Comparison of ENCODE assay signal across 12 cellular contexts in the genomic region with DNA sequence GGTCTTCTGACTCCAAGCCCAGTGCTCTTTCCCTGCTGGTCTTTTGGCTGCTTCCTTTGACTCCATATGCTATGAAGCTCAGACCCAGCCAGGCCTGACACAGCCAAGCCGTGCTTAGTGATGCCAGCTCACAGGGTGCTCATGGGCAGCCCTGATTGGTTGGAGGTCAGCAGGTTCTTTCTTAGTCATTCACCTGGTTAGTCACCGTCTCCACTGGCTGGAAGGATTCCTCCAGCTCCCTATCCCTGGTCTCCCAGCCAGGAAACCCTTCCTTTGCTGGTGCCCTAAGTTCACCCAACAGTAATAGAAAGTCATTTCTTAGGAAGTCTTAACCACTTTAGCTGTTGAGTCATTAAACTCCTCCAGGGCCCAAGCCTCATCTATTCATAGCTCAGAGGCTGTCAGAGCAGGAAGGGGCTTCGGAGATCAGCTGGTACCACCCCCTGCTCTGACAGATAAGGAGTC. TPM values are rescaled to one million over a fixed set of nuclear protein-coding genes. Genes with fewer than 3 reads are reported as not detected.
DNase-seq lines count a peak whose midpoint lies in the region; ATAC-seq and TF ChIP-seq lines count a peak whose summit lies in the region.
"Had no signal": no experiment of that assay in that cellular context is flagged by ENCODE, and none has a peak within 500 bp of the region (broad histone marks: within the 10 kb centered on the region; RNA-seq: fewer than 3 reads in every experiment).

No MANE protein-coding gene starts in this region.

- peaks cover 6 to 19% of the 10 kb centered on the region in 2 experiments for H3K4me1 ChIP-seq in HCT116 (ENCODE audit: control insufficient read depth in 1 of 2, insufficient read depth in 2 of 2, low read length in 2 of 2)

- H3K4me3 Mint-ChIP-seq in activated T-helper 17 cell treated with anti-CD3 and anti-CD28 coated beads, Interleukin-2, amount 50 U/mL, for 72 hours = no peak overlapping the region
- no peak overlapping the region for H3K4me3 Mint-ChIP-seq in activated T-helper 2 cell treated with anti-CD3 and anti-CD28 coated beads, Interferon-gamma antibody, Interleukin-2, Interleukin-4, amounts not matched to agents 10 μg/mL and 5 μg/mL and 100 μg/mL, durations not matched to agents 14 hours and 24 hours and 36 hours (ENCODE audit: low read depth)
- H3K4me3 Mint-ChIP-seq: type B pancreatic cell had no signal

- H3K9me3 Mint-ChIP-seq in activated T-helper 17 cell treated with anti-CD3 and anti-CD28 coated beads, Interleukin-2, amount 50 U/mL, for 72 hours = no peaks in the 10 kb centered on the region
- H3K9me3 Mint-ChIP-seq in activated T-helper 2 cell treated with anti-CD3 and anti-CD28 coated beads, Interferon-gamma antibody, Interleukin-2, Interleukin-4, amounts not matched to agents 10 μg/mL and 5 μg/mL and 100 μg/mL, durations not matched to agents 14 hours and 24 hours and 36 hours = no peaks in the 10 kb centered on the region
- H3K9me3 Mint-ChIP-seq: type B pancreatic cell had no signal

- no peak for TF ChIP-seq CTCF in HCT116 (IDR thresholded peaks at IDR 0.05 in 2 of 3, conservative IDR thresholded peaks at IDR 0.05 in 1 of 3; ENCODE audit: borderline replicate concordance in 1 of 3, insufficient read depth in 1 of 3, low read depth in 2 of 3, low read length in 2 of 3)

- H3K79me2 ChIP-seq in HCT116 (ENCODE audit: insufficient read depth, low read length) = no peaks in the 10 kb centered on the region

- H3K4me2 ChIP-seq in HCT116 (ENCODE audit: low read length) = peak overlapping the region; percentile 62

- no peaks in the 10 kb centered on the region for H3K27me3 ChIP-seq in HCT116 (ENCODE audit: insufficient read depth, low read length)

- H3K9ac ChIP-seq in HCT116 (ENCODE audit: low read length) = peak overlapping the region; percentile 21; the same call in 1 of the 2 replicates

- peak; percentile 84 for DNase-seq in AG08396 (ENCODE audit: low spot score)
- DNase-seq in HCT116 (ENCODE audit: low read depth, low spot score) = peak; percentile 88
- DNase-seq in iPS-NIHi7 (ENCODE audit: extremely low spot score) = peak; percentile 49
- DNase-seq in NCI-H2029 (lab: John Stamatoyannopoulos, UW) = no peak
- no peak for DNase-seq in activated T-helper 2 cell treated with anti-CD3 and anti-CD28 coated beads, Interferon-gamma antibody, Interleukin-2, Interleukin-4, amounts not matched to agents 10 μg/mL and 5 μg/mL and 100 μg/mL, durations not matched to agents 14 hours and 24 hours and 36 hours (ENCODE audit: low spot score)
- DNase-seq in SIG-M5 (lab: John Stamatoyannopoulos, UW) = no peak
- DNase-seq: NCI-H1694 treated with DMSO at 0.1 percent for 48 hours had no signal

- H4K20me1 ChIP-seq in HCT116 (ENCODE audit: insufficient read depth) = no peaks in the 10 kb centered on the region

- POLR2A ChIA-PET in HCT116 (lab: Charles Lee) = interaction anchor here (0.9 to 1.4 kb wide), 4 partner anchors 9 to 24 kb away, joined by 3 to 9 read pairs (median 4); no protein-coding TSS in a partner anchor

- peaks cover 61% of the 10 kb centered on the region for H3K27me3 Mint-ChIP-seq in activated T-helper 17 cell treated with anti-CD3 and anti-CD28 coated beads, Interleukin-2, amount 50 U/mL, for 72 hours
- peaks cover 25% of the 10 kb centered on the region for H3K27me3 Mint-ChIP-seq in activated T-helper 2 cell treated with anti-CD3 and anti-CD28 coated beads, Interferon-gamma antibody, Interleukin-2, Interleukin-4, amounts not matched to agents 10 μg/mL and 5 μg/mL and 100 μg/mL, durations not matched to agents 14 hours and 24 hours and 36 hours (ENCODE audit: low read depth)

- H3K27ac Mint-ChIP-seq in activated T-helper 17 cell treated with anti-CD3 and anti-CD28 coated beads, Interleukin-2, amount 50 U/mL, for 72 hours = no peak overlapping the region
- no peak overlapping the region for H3K27ac Mint-ChIP-seq in activated T-helper 2 cell treated with anti-CD3 and anti-CD28 coated beads, Interferon-gamma antibody, Interleukin-2, Interleukin-4, amounts not matched to agents 10 μg/mL and 5 μg/mL and 100 μg/mL, durations not matched to agents 14 hours and 24 hours and 36 hours
- H3K27ac Mint-ChIP-seq: type B pancreatic cell had no signal

- H3K36me3 Mint-ChIP-seq in activated T-helper 17 cell treated with anti-CD3 and anti-CD28 coated beads, Interleukin-2, amount 50 U/mL, for 72 hours (ENCODE audit: low read depth) = no peaks in the 10 kb centered on the region
- H3K36me3 Mint-ChIP-seq in activated T-helper 2 cell treated with anti-CD3 and anti-CD28 coated beads, Interferon-gamma antibody, Interleukin-2, Interleukin-4, amounts not matched to agents 10 μg/mL and 5 μg/mL and 100 μg/mL, durations not matched to agents 14 hours and 24 hours and 36 hours (ENCODE audit: low read depth) = no peaks in the 10 kb centered on the region
- H3K36me3 Mint-ChIP-seq: type B pancreatic cell had no signal

- no peaks in the 10 kb centered on the region for H3K36me3 ChIP-seq in HCT116 (ENCODE audit: control insufficient read depth in 1 of 2, insufficient read depth in 2 of 2, low read length in 2 of 2)

- no peak; the same call in 1 of the 2 replicates for TF ChIP-seq RAD21 in HCT116 (IDR thresholded peaks at IDR 0.05; ENCODE audit: low read depth)

- no peak for TF ChIP-seq POLR2A in HCT116 (IDR thresholded peaks at IDR 0.05; ENCODE audit: borderline replicate concordance, extremely low read depth, insufficient read depth, insufficient read length)

- H3K4me3 ChIP-seq in HCT116 (replicated peaks in 1 of 2; ENCODE audit: low read depth in 1 of 2, low read length in 2 of 2) = peak overlapping the region in 1 of 2 experiments; percentile 9; a peak in 1 of 4 replicates
- H3K4me3 ChIP-seq: SK-N-MC had no signal

- ATAC-seq in HCT116 (peak; percentile 100), GM19467 (IDR thresholded peaks at IDR 0.05; ENCODE audit: unreplicated experiment) (no peak)
- ATAC-seq in activated T-helper 17 cell treated with anti-CD3 and anti-CD28 coated beads, Interleukin-2, amount 50 U/mL, for 72 hours (replicated peaks) = peak; percentile 71

- RAD21 ChIA-PET in HCT116 (lab: Charles Lee; ENCODE audit: low non-redundant PET in 1 of 2, low total read pairs in 2 of 2, uncharacterized antibody in 2 of 2, unreplicated experiment in 2 of 2) = no interaction called here

- CTCF ChIA-PET in HCT116 (lab: Charles Lee) = interaction anchor here (1.0 kb wide), 1 partner anchor 25 kb away, joined by 3 read pairs; no protein-coding TSS in a partner anchor

- no TSS peak for BruUV-seq in HCT116 (replicated peaks; lab: Mats Ljungman, UMichigan)

- no peaks in the 10 kb centered on the region for H3K9me3 ChIP-seq in HCT116 (ENCODE audit: control insufficient read depth in 1 of 2, insufficient read depth in 1 of 2, low read depth in 1 of 2, low read length in 2 of 2)

- peak overlapping the region; percentile 50 for H3K27ac ChIP-seq in HCT116 (ENCODE audit: low read depth, low read length)
- H3K27ac ChIP-seq: SK-N-MC had no signal

- H2AFZ ChIP-seq in HCT116 (ENCODE audit: low read depth, low read length, poor library complexity, severe bottlenecking) = peak overlapping the region; percentile 72

- H3K4me1 Mint-ChIP-seq in activated T-helper 17 cell treated with anti-CD3 and anti-CD28 coated beads, Interleukin-2, amount 50 U/mL, for 72 hours = no peaks in the 10 kb centered on the region
- no peaks in the 10 kb centered on the region for H3K4me1 Mint-ChIP-seq in activated T-helper 2 cell treated with anti-CD3 and anti-CD28 coated beads, Interferon-gamma antibody, Interleukin-2, Interleukin-4, amounts not matched to agents 10 μg/mL and 5 μg/mL and 100 μg/mL, durations not matched to agents 14 hours and 24 hours and 36 hours (ENCODE audit: low read depth)

- H3K9me2 ChIP-seq in HCT116 (ENCODE audit: insufficient read depth) = no peaks in the 10 kb centered on the region

- intact Hi-C loops in HCT116 (cut with micrococcal nuclease) = no loop called here
- intact Hi-C loops in activated T-helper 2 cell treated with anti-CD3 and anti-CD28 coated beads, Interferon-gamma antibody, Interleukin-2, Interleukin-4, amounts not matched to agents 10 μg/mL and 5 μg/mL and 100 μg/mL, durations not matched to agents 14 hours and 24 hours and 36 hours (cut with micrococcal nuclease) = no loop called here

TF ChIP-seq in HCT116, 20 proteins besides CTCF, POLR2A, EP300 and RAD21 (continues in another document):
- TF ChIP-seq EZH2 (IDR thresholded peaks at IDR 0.05) (no peak), CBX3 (IDR thresholded peaks at IDR 0.05; ENCODE audit: low read depth) (0 out of 2 replicates have a peak, but pooled peaks have one; percentile 39), POLR2AphosphoS5 (IDR thresholded peaks at IDR 0.05; ENCODE audit: low read depth, low read length) (peak; percentile 74), SIN3A (IDR thresholded peaks at IDR 0.05; ENCODE audit: low read depth) (no peak), YY1 (IDR thresholded peaks at IDR 0.05; ENCODE audit: extremely low read depth, insufficient replicate concordance, low read depth, low read length) (no peak), EZH2phosphoT487 (IDR thresholded peaks at IDR 0.05; ENCODE audit: borderline replicate concordance) (no peak)

RNA-seq across cellular contexts. Expression of a gene that starts 3.9 kb away (rescaled TPM):
- 0.71 TPM for total RNA-seq in HCT116 (2021; ENCODE audit: unreplicated experiment)
- polyA plus RNA-seq in HCT116 (2012) = 0.31 and 0.65 TPM in 2 replicates
- total RNA-seq in activated T-helper 17 cell treated with anti-CD3 and anti-CD28 coated beads, Interleukin-2, amount 50 U/mL, for 72 hours = not detected
- not detected in 2 replicates for total RNA-seq in activated T-helper 2 cell treated with anti-CD3 and anti-CD28 coated beads, Interferon-gamma antibody, Interleukin-2, Interleukin-4, amounts not matched to agents 10 μg/mL and 5 μg/mL and 100 μg/mL, durations not matched to agents 14 hours and 24 hours and 36 hours
- total RNA-seq: lung microvascular endothelial cell had no signal

RNA-seq across cellular contexts. Expression of a gene that starts 55.2 kb away (rescaled TPM):
- not detected for total RNA-seq in HCT116 (2021; ENCODE audit: unreplicated experiment)
- 0.36 TPM in 1 of 2 replicates, not detected in the other for polyA plus RNA-seq in HCT116 (2012)
- not detected for total RNA-seq in activated T-helper 17 cell treated with anti-CD3 and anti-CD28 coated beads, Interleukin-2, amount 50 U/mL, for 72 hours
- not detected in 2 replicates for total RNA-seq in activated T-helper 2 cell treated with anti-CD3 and anti-CD28 coated beads, Interferon-gamma antibody, Interleukin-2, Interleukin-4, amounts not matched to agents 10 μg/mL and 5 μg/mL and 100 μg/mL, durations not matched to agents 14 hours and 24 hours and 36 hours
- total RNA-seq: lung microvascular endothelial cell had no signal

Comparison
In these comparisons a context has a peak if more than half of its experiments do, and no peak if none do; other contexts are left out.
1. DNase-seq: peak in AG08396 (single experiment), HCT116 (single experiment) and iPS-NIHi7 (single experiment); none in NCI-H2029 (single experiment), activated T-helper 2 cell treated with anti-CD3 and anti-CD28 coated beads, Interferon-gamma antibody, Interleukin-2, Interleukin-4, amounts not matched to agents 10 μg/mL and 5 μg/mL and 100 μg/mL, durations not matched to agents 14 hours and 24 hours and 36 hours (single experiment) and SIG-M5 (single experiment).